In the genomic region with DNA sequence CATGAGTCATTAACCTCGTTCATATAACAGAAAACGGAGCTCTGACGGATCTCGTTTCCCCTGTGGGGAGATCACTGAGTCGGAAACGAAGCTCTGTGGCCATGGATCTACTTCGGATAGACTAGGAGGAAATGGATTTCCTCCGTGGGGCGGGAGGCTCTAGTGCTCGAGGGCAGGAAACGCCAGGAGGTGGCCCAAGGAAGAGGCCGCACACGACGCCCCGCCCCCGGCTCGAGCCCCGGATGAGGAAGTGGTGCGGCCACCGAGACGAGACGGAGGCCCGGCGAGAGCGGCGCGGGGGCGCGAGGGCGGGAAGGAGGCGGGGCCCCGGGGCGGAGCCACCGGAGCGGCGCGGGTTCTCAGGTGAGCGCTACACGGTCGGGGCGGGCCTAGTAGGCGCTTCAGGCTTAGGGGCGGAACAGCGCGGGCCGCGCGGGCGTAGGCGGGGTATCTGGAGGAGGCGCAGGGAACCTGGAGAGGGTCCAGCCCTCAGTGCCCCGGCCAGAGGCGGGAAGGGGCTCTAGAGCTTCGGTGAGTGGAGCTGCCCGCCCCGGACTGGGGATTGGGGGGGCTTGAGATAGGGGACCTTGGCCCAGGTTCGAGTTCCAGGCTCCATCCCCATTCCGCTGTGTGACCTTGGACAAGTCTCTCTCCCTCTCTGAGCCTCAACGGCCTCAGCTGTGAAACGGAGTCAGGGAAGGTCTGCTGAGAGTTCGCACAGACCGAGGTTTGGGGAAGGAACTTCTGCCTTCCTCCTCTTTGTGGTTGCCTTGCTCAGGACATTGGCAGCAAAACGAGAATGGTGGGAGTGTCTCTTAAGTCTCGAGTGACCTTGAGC, we compare ENCODE assay signal across 8 cellular contexts. TPM values are rescaled to one million over a fixed set of nuclear protein-coding genes. Genes with fewer than 3 reads are reported as not detected.
DNase-seq lines count a peak whose midpoint lies in the region; ATAC-seq and TF ChIP-seq lines count a peak whose summit lies in the region.

Gene DEPDC5, plus strand, starts transcription at position 386 of the 838 bp plus-strand sequence. CDS start 903 bp downstream, outside the sequence.

- H3K36me3 Mint-ChIP-seq in immature natural killer cell: peaks cover 0 to 2% (median 0%) of the 10 kb centered on the region in 3 donors

- peak within 1 kb of the TSS; percentile 92 to 97 (median 94) for H3K4me3 Mint-ChIP-seq in immature natural killer cell

- intact Hi-C loops in spleen (cut with DNase I; ENCODE audit: low total_unique reads): no loop called here

- H3K4me3 ChIP-seq in spleen: peak within 1 kb of the TSS; percentile 55 to 91 (median 77)

- peaks cover 31 to 77% (median 50%) of the 10 kb centered on the region in 6 donors for H3K4me1 ChIP-seq in spleen

- peak within 1 kb of the TSS; percentile 98 for H3K27ac ChIP-seq in caudate nucleus (ENCODE audit: low read depth, low read length)
- peak within 1 kb of the TSS; percentile 93 to 98 (median 97) for H3K27ac ChIP-seq in spleen

- H3K27ac Mint-ChIP-seq in immature natural killer cell: peak within 1 kb of the TSS; percentile 96 to 99 (median 98)

- in situ Hi-C loops in GM18951 (cut with MboI; ENCODE audit: low sequenced_read_pairs, unreplicated experiment): no loop called here

- peak; percentile 97 for DNase-seq in AG08395 (ENCODE audit: low spot score)
- peak; percentile 72 for DNase-seq in NCI-H345 treated with DMSO at 0.1 percent for 48 hours (lab: John Stamatoyannopoulos, UW; ENCODE audit: unreplicated experiment)
- DNase-seq in activated CD4-positive, CD25-positive, alpha-beta regulatory T cell (lab: John Stamatoyannopoulos, UW): peak; percentile 92 to 95 (median 94)
- peak in 60 of 61 donors; percentile 55 to 96 (median 91) for DNase-seq in caudate nucleus (lab: John Stamatoyannopoulos, UW)
- DNase-seq in immature natural killer cell: peak; percentile 97
- DNase-seq in spleen: peak; percentile 100

- H3K36me3 ChIP-seq in spleen: peaks cover 0 to 24% (median 13%) of the 10 kb centered on the region in 6 donors

- peaks cover 42% of the 10 kb centered on the region in 2 donors for H3K4me1 Mint-ChIP-seq in immature natural killer cell

- TF ChIP-seq CTCF in spleen (IDR thresholded peaks at IDR 0.05 in 8 of 11, conservative IDR thresholded peaks at IDR 0.05 in 3 of 11): peak in 4 of 11 experiments; percentile 21 to 59 (median 32)

- TF ChIP-seq POLR2A in GM18951 (IDR thresholded peaks at IDR 0.05; ENCODE audit: extremely low read depth, insufficient read depth, insufficient read length) (peak; percentile 91), spleen (IDR thresholded peaks at IDR 0.05) (peak; percentile 16 to 56 (median 23))

- H3K27me3 Mint-ChIP-seq in immature natural killer cell (ENCODE audit: low read depth in 3 of 3): peaks cover 6 to 7% (median 6%) of the 10 kb centered on the region in 3 donors

- ATAC-seq in HG03175 (IDR thresholded peaks at IDR 0.05; ENCODE audit: unreplicated experiment): peak; percentile 68

- no peaks in the 10 kb centered on the region for H3K27me3 ChIP-seq in spleen (replicated peaks in 1 of 7)

- H3K9me3 Mint-ChIP-seq in immature natural killer cell: no peaks in the 10 kb centered on the region

- no peaks in the 10 kb centered on the region for H3K9me3 ChIP-seq in spleen

- 0 to 1% (median 1%) methylated on average over 50 to 64 of the region's 64 CpGs for WGBS in spleen, 5 donors

RNA-seq across cellular contexts. Expression of gene DEPDC5, which starts in this region (rescaled TPM):
- polyA plus RNA-seq in immature natural killer cell (10 to 100 TPM in 1 of 3 donors, 1 to 10 TPM in 2; 3.0 to 14.3 (median 3.9) TPM), spleen (10 to 100 TPM in 2 of 3 donors, 1 to 10 TPM in 1; 9.6 to 21.3 (median 19.8) TPM)
- 10 to 100 TPM; 32.6 to 64.6 (median 52.7) TPM for total RNA-seq in spleen

Comparison
In these comparisons a context has a peak if more than half of its experiments do, and no peak if none do; other contexts are left out.
1. Peak in every context shown above with its lines: DNase-seq, ATAC-seq, H3K4me3 ChIP-seq and H3K27ac ChIP-seq.